ENCODE assay signal across 8 cellular contexts in genomic region chr3:114827495-114827894, GRCh38.
DNase-seq lines count a peak whose midpoint lies in the region; ATAC-seq and TF ChIP-seq lines count a peak whose summit lies in the region.

No MANE protein-coding gene starts in this region.

- no peak for TF ChIP-seq EP300 in esophagus muscularis mucosa (IDR thresholded peaks at IDR 0.05)
- no peak for TF ChIP-seq EP300 in neural cell (conservative IDR thresholded peaks at IDR 0.05; ENCODE audit: poor library complexity, severe bottlenecking)

- H3K27me3 ChIP-seq in esophagus muscularis mucosa (no peaks in the 10 kb centered on the region), neural cell (ENCODE audit: insufficient read depth, low read depth, low read length) (no peaks in the 10 kb centered on the region)

- H2AFZ ChIP-seq in neural cell (ENCODE audit: low read depth, low read length) = no peak overlapping the region

- H3F3A ChIP-seq in neural cell (ENCODE audit: insufficient read depth, low read length, poor library complexity, severe bottlenecking) = no peaks in the 10 kb centered on the region

- no peaks in the 10 kb centered on the region for H3K79me2 ChIP-seq in neural cell (replicated peaks; ENCODE audit: insufficient read depth, low read length)

- peaks cover 0 to 10% (median 0%) of the 10 kb centered on the region in 4 donors for H3K4me1 ChIP-seq in esophagus muscularis mucosa

- peak; percentile 76 for TF ChIP-seq RAD21 in neural cell (conservative IDR thresholded peaks at IDR 0.05)

- no peak overlapping the region for H3K4me2 ChIP-seq in neural cell (ENCODE audit: low read length)

- peak; percentile 59 to 73 (median 62) for TF ChIP-seq CTCF in esophagus muscularis mucosa (IDR thresholded peaks at IDR 0.05)
- peak; percentile 70 for TF ChIP-seq CTCF in neural cell (IDR thresholded peaks at IDR 0.05; ENCODE audit: poor library complexity, severe bottlenecking)

- no peaks in the 10 kb centered on the region for H4K20me1 ChIP-seq in neural cell (ENCODE audit: insufficient read depth)

- no peaks in the 10 kb centered on the region for H3K9me2 ChIP-seq in neural cell (ENCODE audit: insufficient read depth, low read length)

- ATAC-seq in GM21381 (IDR thresholded peaks at IDR 0.05; ENCODE audit: unreplicated experiment) (peak; percentile 59), HG03025 (IDR thresholded peaks at IDR 0.05; ENCODE audit: low FRiP score, unreplicated experiment) (no peak)

- no peaks in the 10 kb centered on the region for H3K36me3 ChIP-seq in esophagus muscularis mucosa
- no peaks in the 10 kb centered on the region for H3K36me3 ChIP-seq in neural cell (ENCODE audit: insufficient read depth, low read length)

- H3K9ac ChIP-seq in neural cell (ENCODE audit: low read length) = no peak overlapping the region

- H3K27ac ChIP-seq in esophagus muscularis mucosa (replicated peaks in 1 of 4) (no peak overlapping the region), neural cell (ENCODE audit: low read length) (no peak overlapping the region)

- H3K4me3 ChIP-seq in esophagus muscularis mucosa (no peak overlapping the region), neural cell (ENCODE audit: low read length) (no peak overlapping the region)

- intact Hi-C loops in esophagus muscularis mucosa (cut with DNase I) = loop anchor here (5.0 to 10.0 kb wide), 2 partner anchors 275 to 337 kb away; no protein-coding TSS in a partner anchor

- 100% methylated on average over 1 of the region's 1 CpG for WGBS in esophagus muscularis mucosa

- DNase-seq in DMS53 treated with DMSO at 0.1 percent for 48 hours (lab: John Stamatoyannopoulos, UW; ENCODE audit: unreplicated experiment) (peak; percentile 45), M059J (ENCODE audit: low read depth) (peak; percentile 57), RKO (ENCODE audit: low spot score) (peak; percentile 73), esophagus muscularis mucosa (ENCODE audit: extremely low spot score) (no peak), C1 segment of cervical spinal cord (lab: John Stamatoyannopoulos, UW) (no peak)

- no peak for TF ChIP-seq POLR2A in esophagus muscularis mucosa (IDR thresholded peaks at IDR 0.05; ENCODE audit: low read depth)

- H3K9me3 ChIP-seq in esophagus muscularis mucosa (no peaks in the 10 kb centered on the region), neural cell (ENCODE audit: low read length) (no peaks in the 10 kb centered on the region)

TF ChIP-seq in neural cell, 6 proteins besides CTCF, POLR2A, EP300 and RAD21:
- TF ChIP-seq MXI1 (conservative IDR thresholded peaks at IDR 0.05; ENCODE audit: poor library complexity, severe bottlenecking) (no peak), SMC3 (conservative IDR thresholded peaks at IDR 0.05; ENCODE audit: poor library complexity) (peak; percentile 77), TAF1 (IDR thresholded peaks at IDR 0.05; ENCODE audit: low read depth) (no peak), POLR2AphosphoS5 (IDR thresholded peaks at IDR 0.05) (no peak)

Comparison
In these comparisons a context has a peak if more than half of its experiments do, and no peak if none do; other contexts are left out.
1. DNase-seq: peak in DMS53 treated with DMSO at 0.1 percent for 48 hours (single experiment), M059J (single experiment) and RKO (single experiment); none in esophagus muscularis mucosa (single experiment) and C1 segment of cervical spinal cord (0 of 14).